9 cellular contexts compared by ENCODE assay signal in genomic region chr3:8579101-8579500, GRCh38.
A peak's percentile ranks its signal among the peaks of the same experiment; 100 is the strongest.
DNase-seq lines count a peak whose midpoint lies in the region; ATAC-seq and TF ChIP-seq lines count a peak whose summit lies in the region.
"Had no signal": no experiment of that assay in that cellular context is flagged by ENCODE, and none has a peak within 500 bp of the region (broad histone marks: within the 10 kb centered on the region; RNA-seq: fewer than 3 reads in every experiment).

No MANE protein-coding gene starts in this region.

- H3K27ac ChIP-seq in PC-3 (ENCODE audit: low read length), result no peak overlapping the region
- H3K27ac ChIP-seq: neutrophil had no signal

- 0 out of 2 replicates have a peak, but pooled peaks cover 5% of the 10 kb centered on the region for H3K4me1 ChIP-seq in PC-3 (ENCODE audit: insufficient read depth, low read length)

- H3K36me3 ChIP-seq in kidney epithelial cell (ENCODE audit: control insufficient read depth, insufficient read depth, low read length) (no peaks in the 10 kb centered on the region), PC-3 (ENCODE audit: low read depth, low read length) (no peaks in the 10 kb centered on the region)
- H3K36me3 ChIP-seq: neutrophil had no signal

- CTCF ChIA-PET in PC-3 (lab: Charles Lee), result no interaction called here

- H4K20me1 ChIP-seq in PC-3 (ENCODE audit: low read length), result no peaks in the 10 kb centered on the region

- H3K27me3 ChIP-seq in kidney epithelial cell (ENCODE audit: control insufficient read depth, insufficient read depth, low read length), result no peaks in the 10 kb centered on the region
- H3K27me3 ChIP-seq in PC-3 (ENCODE audit: low read length), result no peaks in the 10 kb centered on the region
- H3K27me3 ChIP-seq: neutrophil had no signal

- H3K4me2 ChIP-seq in PC-3 (ENCODE audit: low read length), result no peak overlapping the region

- POLR2A ChIA-PET in PC-3 (lab: Charles Lee; ENCODE audit: unreplicated experiment), result no interaction called here

- ATAC-seq in GM18867 (IDR thresholded peaks at IDR 0.05; ENCODE audit: unreplicated experiment) (peak; percentile 98), GM21825 (IDR thresholded peaks at IDR 0.05; ENCODE audit: unreplicated experiment) (peak; percentile 99), HG03521 (IDR thresholded peaks at IDR 0.05; ENCODE audit: unreplicated experiment) (peak; percentile 97), PC-3 (no peak)

- BruUV-seq in PC-3 (replicated peaks; lab: Mats Ljungman, UMichigan), result no TSS peak

- TF ChIP-seq CTCF in kidney epithelial cell (IDR thresholded peaks at IDR 0.05; ENCODE audit: insufficient read depth, low read length, poor library complexity, severe bottlenecking) (no peak), PC-3 (conservative IDR thresholded peaks at IDR 0.05; ENCODE audit: low read depth, low read length) (no peak)

- no peaks in the 10 kb centered on the region for H3K79me2 ChIP-seq in PC-3 (ENCODE audit: low read length)

- H2AFZ ChIP-seq in PC-3 (ENCODE audit: low read length), result no peak overlapping the region

- intact Hi-C loops in PC-3 (cut with micrococcal nuclease), result no loop called here

- no peak overlapping the region for H3K9ac ChIP-seq in PC-3 (ENCODE audit: low read length)

- no peaks in the 10 kb centered on the region for H3F3A ChIP-seq in PC-3 (ENCODE audit: low read length, unreplicated experiment)

- H3K4me3 ChIP-seq in kidney epithelial cell (ENCODE audit: low read depth, low read length), result no peak overlapping the region
- H3K4me3 ChIP-seq in PC-3 (ENCODE audit: low read length), result no peak overlapping the region

- no peaks in the 10 kb centered on the region for H3K9me3 ChIP-seq in PC-3 (ENCODE audit: low read length)
- H3K9me3 ChIP-seq: neutrophil had no signal

- DNase-seq in kidney epithelial cell (ENCODE audit: low read depth), result peak; percentile 2
- DNase-seq in PC-3, result no peak
- DNase-seq in HT-29 (ENCODE audit: low spot score), result no peak
- no peak for DNase-seq in stimulated activated CD4-positive, alpha-beta T cell treated with anti-CD3 and anti-CD28 coated beads, Interleukin-2, amount 100 ng/mL, for 48 hours
- no peak for DNase-seq in cerebellum (ENCODE audit: low spot score)

- H3K9me2 ChIP-seq in PC-3 (replicated peaks; ENCODE audit: low read length), result no peaks in the 10 kb centered on the region
